ENCODE assay signal across 30 cellular contexts in genomic region chr9:137748311-137748710, GRCh38.
"Had no signal": no experiment of that assay in that cellular context is flagged by ENCODE, and none has a peak within 500 bp of the region (broad histone marks: within the 10 kb centered on the region; RNA-seq: fewer than 3 reads in every experiment).

No MANE protein-coding gene starts in this region.

- H3K27ac ChIP-seq: ascending aorta, PC-9, VCaP had no signal

- H3K9me3 Mint-ChIP-seq: activated B cell treated with CpG ODN at 0.5 μM for 24 hours; activated CD8-positive, alpha-beta T cell treated with anti-CD3 and anti-CD28 coated beads for 36 hours; activated naive CD4-positive, alpha-beta T cell treated with anti-CD3 and anti-CD28 coated beads, Interleukin-2, amount 50 U/mL, for 24 hours; activated naive CD8-positive, alpha-beta T cell treated with anti-CD3 and anti-CD28 coated beads, Interleukin-2, amount 10 ng/mL, durations not matched to agents 7 days and 5 days had no signal

- H3K27me3 ChIP-seq: ascending aorta, breast epithelium had no signal

- ATAC-seq: activated CD8-positive, alpha-beta T cell treated with anti-CD3 and anti-CD28 coated beads for 36 hours; Right ventricle myocardium inferior had no signal

- H3K27ac Mint-ChIP-seq: activated CD8-positive, alpha-beta T cell treated with anti-CD3 and anti-CD28 coated beads for 36 hours; activated naive CD4-positive, alpha-beta T cell treated with anti-CD3 and anti-CD28 coated beads, Interleukin-2, amount 50 U/mL, for 24 hours; activated naive CD8-positive, alpha-beta T cell treated with anti-CD3 and anti-CD28 coated beads, Interleukin-2, amount 10 ng/mL, durations not matched to agents 7 days and 5 days had no signal

- H3K9me3 ChIP-seq: ascending aorta, breast epithelium had no signal

- H3K4me1 ChIP-seq: ascending aorta, breast epithelium had no signal

- H3K27me3 Mint-ChIP-seq: activated B cell treated with CpG ODN at 0.5 μM for 24 hours; activated CD8-positive, alpha-beta T cell treated with anti-CD3 and anti-CD28 coated beads for 36 hours; activated naive CD4-positive, alpha-beta T cell treated with anti-CD3 and anti-CD28 coated beads, Interleukin-2, amount 50 U/mL, for 24 hours; activated naive CD8-positive, alpha-beta T cell treated with anti-CD3 and anti-CD28 coated beads, Interleukin-2, amount 10 ng/mL, durations not matched to agents 7 days and 5 days had no signal

- H3K4me3 Mint-ChIP-seq: activated B cell treated with CpG ODN at 0.5 μM for 24 hours; activated CD8-positive, alpha-beta T cell treated with anti-CD3 and anti-CD28 coated beads for 36 hours; activated naive CD4-positive, alpha-beta T cell treated with anti-CD3 and anti-CD28 coated beads, Interleukin-2, amount 50 U/mL, for 24 hours; activated naive CD8-positive, alpha-beta T cell treated with anti-CD3 and anti-CD28 coated beads, Interleukin-2, amount 10 ng/mL, durations not matched to agents 7 days and 5 days had no signal

- H2AFZ ChIP-seq: PC-9 had no signal

- DNase-seq: activated B cell treated with CpG ODN at 0.5 μM for 24 hours; activated CD4-positive, alpha-beta T cell treated with anti-CD3 and anti-CD28 coated beads for 48 hours; activated CD4-positive, alpha-beta T cell treated with anti-CD3 and anti-CD28 coated beads, Interleukin-2, amount 50 U/mL, for 4 hours; activated CD4-positive, CD25-positive, alpha-beta regulatory T cell treated with anti-CD3 and anti-CD28 coated beads, Interleukin-2, amount 50 U/mL, for 72 hours; activated CD8-positive, alpha-beta T cell treated with anti-CD3 and anti-CD28 coated beads for 36 hours; activated gamma-delta T cell; activated naive CD4-positive, alpha-beta T cell treated with Interleukin-2 at 50 U/mL for 16 hours; activated naive CD8-positive, alpha-beta T cell treated with anti-CD3 and anti-CD28 coated beads, Interleukin-2, amount 10 ng/mL, durations not matched to agents 7 days and 5 days; activated T-cell treated with anti-CD3 and anti-CD28 coated beads, Interleukin-2, amount 50 U/mL, for 1 hour; amygdala; Karpas-422; KBM-7; NCI-H1105; NCI-H1417 treated with DMSO at 0.1 percent for 48 hours; NCI-H1694; NCI-H1930; NCI-H345; NCI-H524 treated with DMSO at 0.1 percent for 48 hours; NK-92 treated with Interleukin-12 subunit alpha and Interleukin-12 subunit beta, amount 100 ng/mL, for 24 hours; PC-9; SIG-M5; SW 1271; T-helper 1 cell; T-helper 2 cell; T-helper 9 cell had no signal

- H3K4me3 ChIP-seq: ascending aorta, breast epithelium, PC-9 had no signal

- H3K4me2 ChIP-seq: PC-9 had no signal
